Comparison of ENCODE assay signal across 21 cellular contexts in the genomic region with DNA sequence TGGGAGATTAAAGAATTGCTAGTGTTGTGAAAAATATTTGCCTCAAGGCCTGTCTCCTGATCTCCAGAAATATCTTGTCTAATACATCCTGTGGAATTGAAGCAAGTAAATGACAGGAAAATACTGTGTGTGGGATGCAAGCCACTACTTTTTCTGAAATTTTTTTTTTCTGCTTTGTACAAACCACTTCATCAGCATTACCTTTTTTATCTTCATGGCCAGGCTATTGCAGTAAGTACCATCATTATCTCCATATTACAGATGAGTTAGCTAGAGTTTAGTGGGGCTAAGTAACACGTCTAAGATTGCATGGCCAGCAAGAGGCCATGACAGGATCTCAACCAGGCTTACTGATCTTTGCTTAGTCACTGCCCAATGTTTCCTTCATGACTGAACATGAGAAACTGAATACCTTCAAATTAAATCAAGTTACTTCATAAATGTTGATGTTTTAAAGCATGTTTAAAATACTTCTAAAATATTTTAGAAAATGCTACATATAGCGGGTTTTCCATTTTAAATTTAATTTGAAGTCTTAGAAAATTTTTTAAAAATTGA.
A peak's percentile ranks its signal among the peaks of the same experiment; 100 is the strongest.
DNase-seq lines count a peak whose midpoint lies in the region; ATAC-seq, FAIRE-seq and TF ChIP-seq lines count a peak whose summit lies in the region.
"Had no signal": no experiment of that assay in that cellular context is flagged by ENCODE, and none has a peak within 500 bp of the region (broad histone marks: within the 10 kb centered on the region; RNA-seq: fewer than 3 reads in every experiment).

No MANE protein-coding gene starts in this region.

- TF ChIP-seq POLR2A in A549 (IDR thresholded peaks at IDR 0.05; ENCODE audit: low read length): no peak

- ATAC-seq in A549: no peak
- no peak for ATAC-seq in HG03108 (IDR thresholded peaks at IDR 0.05; ENCODE audit: unreplicated experiment)
- ATAC-seq: HCT116, left lung, pancreas had no signal

- H3K4me2 ChIP-seq in A549: no peak overlapping the region

- TF ChIP-seq CTCF in A549 (IDR thresholded peaks at IDR 0.05): no peak

- FAIRE-seq in A549 (lab: Jason Lieb, UNC): peak; percentile 28
- peak; percentile 40 for FAIRE-seq in frontal cortex (lab: Jason Lieb, UNC)
- FAIRE-seq: HTR-8/SVneo had no signal

- TF ChIP-seq EP300 in A549 (IDR thresholded peaks at IDR 0.05): no peak

- CTCF ChIA-PET in A549 (lab: Yijun Ruan, JAX): no interaction called here

- TF ChIP-seq RAD21 in A549 (conservative IDR thresholded peaks at IDR 0.05 in 1 of 2, IDR thresholded peaks at IDR 0.05 in 1 of 2): no peak

- no peak overlapping the region for H3K27ac ChIP-seq in A549
- H3K27ac ChIP-seq: esophagus muscularis mucosa, left lung, pancreas had no signal

- H3K4me1 ChIP-seq in A549: no peaks in the 10 kb centered on the region
- H3K4me1 ChIP-seq: esophagus muscularis mucosa, left lung, pancreas had no signal

- no peak for DNase-seq in A549 (ENCODE audit: low read depth in 1 of 2, low spot score in 1 of 2)
- DNase-seq in LHCN-M2 (ENCODE audit: low read depth): peak; percentile 17
- peak; percentile 18 for DNase-seq in astrocyte of the hippocampus (ENCODE audit: low read depth, low spot score)
- DNase-seq in frontal cortex (ENCODE audit: low spot score in 2 of 2): no peak
- DNase-seq in NAMALWA (ENCODE audit: low spot score): no peak
- no peak for DNase-seq in stimulated activated CD8-positive, alpha-beta memory T cell treated with anti-CD3 and anti-CD28 coated beads, Interleukin-4, amount 100 ng/mL, for 48 hours
- DNase-seq in NCI-H345 (lab: John Stamatoyannopoulos, UW): no peak
- DNase-seq: activated naive CD4-positive, alpha-beta T cell; CD4-positive, alpha-beta memory T cell; DND-41; left lung; NCI-H1436 treated with DMSO at 0.1 percent for 48 hours; pancreas; SIG-M5; sigmoid colon; stimulated activated CD4-positive, alpha-beta T cell treated with anti-CD3 and anti-CD28 coated beads, Interleukin-2, amount 100 ng/mL, for 48 hours; substantia nigra had no signal

- H3K9me3 ChIP-seq in A549: no peaks in the 10 kb centered on the region
- H3K9me3 ChIP-seq: esophagus muscularis mucosa, left lung, pancreas, sigmoid colon had no signal

- WGBS in A549 (ENCODE audit: missing lambda C conversion rate): 44% methylated on average over 2 of the region's 2 CpGs

- POLR2A ChIA-PET in A549 (lab: Yijun Ruan, JAX): no interaction called here

- H3K4me3 ChIP-seq in A549: no peak overlapping the region
- H3K4me3 ChIP-seq: esophagus muscularis mucosa, left lung, pancreas, sigmoid colon had no signal

TF ChIP-seq in A549, 52 proteins besides CTCF, POLR2A, EP300 and RAD21:
- TF ChIP-seq MAZ (IDR thresholded peaks at IDR 0.05; ENCODE audit: borderline replicate concordance, low read depth, low read length) (no peak), MYC (IDR thresholded peaks at IDR 0.05; ENCODE audit: borderline replicate concordance, low read length) (no peak), FOSB (CRISPR knock-in tag; IDR thresholded peaks at IDR 0.05) (no peak), CEBPB (IDR thresholded peaks at IDR 0.05) (no peak), HEYL (CRISPR knock-in tag; IDR thresholded peaks at IDR 0.05) (no peak), RNF2 (IDR thresholded peaks at IDR 0.05; ENCODE audit: borderline replicate concordance, low read depth) (no peak), FOXS1 (CRISPR knock-in tag; IDR thresholded peaks at IDR 0.05) (no peak), SMC3 (IDR thresholded peaks at IDR 0.05) (no peak), HOXB13 (CRISPR knock-in tag; IDR thresholded peaks at IDR 0.05; ENCODE audit: low read depth) (no peak), RCOR1 (IDR thresholded peaks at IDR 0.05; ENCODE audit: low read depth, low read length) (no peak), EHMT2 (IDR thresholded peaks at IDR 0.05; ENCODE audit: low read depth) (no peak), FOSL2 (IDR thresholded peaks at IDR 0.05) (no peak), FOSL2 (CRISPR knock-in tag; IDR thresholded peaks at IDR 0.05) (no peak), CBX8 (IDR thresholded peaks at IDR 0.05) (no peak), NFE2L2 (conservative IDR thresholded peaks at IDR 0.05; ENCODE audit: low read length) (no peak), TP53 (CRISPR knock-in tag; IDR thresholded peaks at IDR 0.05) (no peak), CHD4 (IDR thresholded peaks at IDR 0.05; ENCODE audit: borderline replicate concordance) (no peak), CHD2 (IDR thresholded peaks at IDR 0.05; ENCODE audit: low read length, partially characterized antibody) (no peak), BHLHE40 (IDR thresholded peaks at IDR 0.05; ENCODE audit: low read depth, low read length) (no peak)
- TF ChIP-seq, protein P1, sequence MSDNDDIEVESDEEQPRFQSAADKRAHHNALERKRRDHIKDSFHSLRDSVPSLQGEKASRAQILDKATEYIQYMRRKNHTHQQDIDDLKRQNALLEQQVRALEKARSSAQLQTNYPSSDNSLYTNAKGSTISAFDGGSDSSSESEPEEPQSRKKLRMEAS (IDR thresholded peaks at IDR 0.05): no peak
- TF ChIP-seq, protein P2, sequence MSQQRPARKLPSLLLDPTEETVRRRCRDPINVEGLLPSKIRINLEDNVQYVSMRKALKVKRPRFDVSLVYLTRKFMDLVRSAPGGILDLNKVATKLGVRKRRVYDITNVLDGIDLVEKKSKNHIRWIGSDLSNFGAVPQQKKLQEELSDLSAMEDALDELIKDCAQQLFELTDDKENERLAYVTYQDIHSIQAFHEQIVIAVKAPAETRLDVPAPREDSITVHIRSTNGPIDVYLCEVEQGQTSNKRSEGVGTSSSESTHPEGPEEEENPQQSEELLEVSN (IDR thresholded peaks at IDR 0.05; ENCODE audit: borderline replicate concordance, low read depth): no peak

Comparison
In these comparisons a context has a peak if more than half of its experiments do, and no peak if none do; other contexts are left out.
1. DNase-seq: peak in LHCN-M2 (single experiment) and astrocyte of the hippocampus (single experiment); none in A549 (0 of 2), frontal cortex (0 of 2), NAMALWA (single experiment), stimulated activated CD8-positive, alpha-beta memory T cell treated with anti-CD3 and anti-CD28 coated beads, Interleukin-4, amount 100 ng/mL, for 48 hours (single experiment) and NCI-H345 (single experiment).